In genomic region chr9:5698004-5698403, GRCh38 we compare ENCODE assay signal across 16 cellular contexts.
DNase-seq lines count a peak whose midpoint lies in the region; FAIRE-seq and TF ChIP-seq lines count a peak whose summit lies in the region.
"Had no signal": no experiment of that assay in that cellular context is flagged by ENCODE, and none has a peak within 500 bp of the region (broad histone marks: within the 10 kb centered on the region; RNA-seq: fewer than 3 reads in every experiment).

No MANE protein-coding gene starts in this region.

- H3K9ac ChIP-seq in astrocyte (ENCODE audit: low read length): no peak overlapping the region

- no peaks in the 10 kb centered on the region for H3K27me3 Mint-ChIP-seq in astrocyte (ENCODE audit: low read depth, unreplicated experiment)
- H3K27me3 Mint-ChIP-seq in mesothelial cell of epicardium (ENCODE audit: low read depth): no peaks in the 10 kb centered on the region
- H3K27me3 Mint-ChIP-seq: CD4-positive, alpha-beta memory T cell had no signal

- H3K9me3 Mint-ChIP-seq in astrocyte (ENCODE audit: unreplicated experiment): no peaks in the 10 kb centered on the region
- H3K9me3 Mint-ChIP-seq in mesothelial cell of epicardium: peaks cover 6% of the 10 kb centered on the region
- H3K9me3 Mint-ChIP-seq: HFFc6 had no signal

- no peak overlapping the region for H2AFZ ChIP-seq in astrocyte (ENCODE audit: low read depth, low read length)

- TF ChIP-seq POLR2A in ovary (IDR thresholded peaks at IDR 0.05): no peak

- no peak overlapping the region for H3K4me2 ChIP-seq in astrocyte (ENCODE audit: low read length)

- H3K27me3 ChIP-seq in astrocyte (ENCODE audit: insufficient read depth, low read length): no peaks in the 10 kb centered on the region
- H3K27me3 ChIP-seq in ovary: no peaks in the 10 kb centered on the region

- H3K27ac ChIP-seq in astrocyte (ENCODE audit: low read depth, low read length): no peak overlapping the region
- no peak overlapping the region for H3K27ac ChIP-seq in ovary

- H3K36me3 ChIP-seq in astrocyte (ENCODE audit: insufficient read depth, low read length) (no peaks in the 10 kb centered on the region), ovary (no peaks in the 10 kb centered on the region)

- DNase-seq in astrocyte (ENCODE audit: low read depth) (peak; percentile 52), choroid plexus epithelial cell (ENCODE audit: low read depth) (peak; percentile 18), mesothelial cell of epicardium (ENCODE audit: low spot score in 2 of 2, unreplicated experiment in 2 of 2) (no peak), mesenteric fat pad (ENCODE audit: low spot score) (no peak), ovary (no peak)
- DNase-seq in activated CD8-positive, alpha-beta memory T cell treated with anti-CD3 and anti-CD28 coated beads for 24 hours: no peak
- DNase-seq: Caco-2; CD4-positive, alpha-beta memory T cell; DMS153; DND-41; GOT3; HFFc6 had no signal

- H3K27ac Mint-ChIP-seq in astrocyte (ENCODE audit: unreplicated experiment): no peak overlapping the region
- H3K27ac Mint-ChIP-seq in mesothelial cell of epicardium: peak overlapping the region; percentile 31
- H3K27ac Mint-ChIP-seq: HFFc6 had no signal

- H3K36me3 Mint-ChIP-seq in astrocyte (ENCODE audit: low read depth, unreplicated experiment): peaks cover 4% of the 10 kb centered on the region
- peaks cover 29% of the 10 kb centered on the region for H3K36me3 Mint-ChIP-seq in mesothelial cell of epicardium

- H4K20me1 ChIP-seq in astrocyte (ENCODE audit: insufficient read depth, low read length): peaks cover 27% of the 10 kb centered on the region

- TF ChIP-seq CTCF in astrocyte (IDR thresholded peaks at IDR 0.05; ENCODE audit: insufficient read depth, low read depth, low read length) (no peak), choroid plexus epithelial cell (conservative IDR thresholded peaks at IDR 0.05; ENCODE audit: low read depth, low read length) (no peak), mesothelial cell of epicardium (IDR thresholded peaks at IDR 0.05; ENCODE audit: unreplicated experiment) (no peak), ovary (IDR thresholded peaks at IDR 0.05) (no peak)

- H3K4me3 ChIP-seq in astrocyte (ENCODE audit: insufficient read depth, low read depth, low read length) (no peak overlapping the region), choroid plexus epithelial cell (ENCODE audit: low read depth, low read length) (no peak overlapping the region), ovary (no peak overlapping the region)
- H3K4me3 ChIP-seq: HAP-1 had no signal

- peaks cover 54% of the 10 kb centered on the region for H3K79me2 ChIP-seq in astrocyte (ENCODE audit: insufficient read depth, low read length)

- no peak for FAIRE-seq in astrocyte (lab: Jason Lieb, UNC)
- FAIRE-seq: G401.6, GM12892, H54 had no signal

- TF ChIP-seq EP300 in ovary (IDR thresholded peaks at IDR 0.05): no peak

- WGBS in ovary, 3 donors: 97 to 100% (median 98%) methylated on average over 1 of the region's 1 CpG

- no peak overlapping the region for H3K4me3 Mint-ChIP-seq in astrocyte (ENCODE audit: unreplicated experiment)
- no peak overlapping the region for H3K4me3 Mint-ChIP-seq in mesothelial cell of epicardium
- H3K4me3 Mint-ChIP-seq: CD4-positive, alpha-beta memory T cell; HFFc6 had no signal

- peaks cover 16% of the 10 kb centered on the region for H3K4me1 Mint-ChIP-seq in astrocyte (ENCODE audit: low read depth, unreplicated experiment)
- H3K4me1 Mint-ChIP-seq in mesothelial cell of epicardium: peaks cover 9% of the 10 kb centered on the region

- intact Hi-C loops in ovary (cut with DNase I): no loop called here

- H3K4me1 ChIP-seq in astrocyte (ENCODE audit: insufficient read depth, low read length) (peaks cover 12% of the 10 kb centered on the region), ovary (ENCODE audit: insufficient read depth) (peaks cover 2% of the 10 kb centered on the region)
- H3K4me1 ChIP-seq: HAP-1 had no signal

- H3K9me3 ChIP-seq in astrocyte (ENCODE audit: insufficient read depth, low read depth, low read length) (no peaks in the 10 kb centered on the region), ovary (no peaks in the 10 kb centered on the region)
- H3K9me3 ChIP-seq: Caco-2, HAP-1 had no signal

Comparison
In these comparisons a context has a peak if more than half of its experiments do, and no peak if none do; other contexts are left out.
1. DNase-seq: peak in astrocyte (single experiment) and choroid plexus epithelial cell (single experiment); none in mesothelial cell of epicardium (0 of 2), mesenteric fat pad (single experiment), activated CD8-positive, alpha-beta memory T cell treated with anti-CD3 and anti-CD28 coated beads for 24 hours (single experiment) and ovary (0 of 5).